17 cellular contexts compared by ENCODE assay signal in genomic region chr2:48048725-48049124, GRCh38.
"Had no signal": no experiment of that assay in that cellular context is flagged by ENCODE, and none has a peak within 500 bp of the region (broad histone marks: within the 10 kb centered on the region; RNA-seq: fewer than 3 reads in every experiment).

No MANE protein-coding gene starts in this region.

- H3K27ac Mint-ChIP-seq: activated naive CD4-positive, alpha-beta T cell treated with anti-CD3 and anti-CD28 coated beads, Interleukin-2, amount 50 U/mL, for 24 hours; activated T-cell treated with anti-CD3 and anti-CD28 coated beads, Interleukin-2, amount 50 U/mL, for 72 hours; natural killer cell treated with Interleukin-12 subunit alpha and Interleukin-12 subunit beta and Interleukin-15 and Interleukin-18, amount 100 ng/mL, for 72 hours; stimulated activated naive CD8-positive, alpha-beta T cell treated with anti-CD3 and anti-CD28 coated beads, Interleukin-15, Interleukin-2, amounts not matched to agents 100 ng/mL and 50 ng/mL, for 24 hours; T-cell had no signal

- ATAC-seq: activated T-cell treated with anti-CD3 and anti-CD28 coated beads, Interleukin-2, amount 50 U/mL, for 72 hours; esophagus mucosa; natural killer cell treated with Interleukin-12 subunit alpha and Interleukin-12 subunit beta and Interleukin-15 and Interleukin-18, amount 100 ng/mL, for 72 hours; T-cell had no signal

- DNase-seq: activated CD4-positive, alpha-beta T cell treated with anti-CD3 and anti-CD28 coated beads, Interleukin-2, amount 50 U/mL, for 1 hour; activated gamma-delta T cell; activated T-cell treated with anti-CD3 and anti-CD28 coated beads, Interleukin-2, amount 50 U/mL, for 72 hours; cerebellar nuclear complex; effector CD4-positive, alpha-beta T cell; stimulated activated CD4-positive, alpha-beta T cell treated with anti-CD3 and anti-CD28 coated beads, Interleukin-12 subunit alpha, Interleukin-12 subunit beta, amount 100 ng/mL, for 4 hours; stimulated activated CD4-positive, alpha-beta T cell treated with anti-CD3 and anti-CD28 coated beads, Interleukin-2, amount 100 ng/mL, for 24 hours; T-cell; upper lobe of left lung had no signal

- H3K4me1 Mint-ChIP-seq: activated naive CD4-positive, alpha-beta T cell treated with anti-CD3 and anti-CD28 coated beads, Interleukin-2, amount 50 U/mL, for 24 hours; T-cell had no signal

- H3K9me3 Mint-ChIP-seq: activated naive CD4-positive, alpha-beta T cell treated with anti-CD3 and anti-CD28 coated beads, Interleukin-2, amount 50 U/mL, for 24 hours; natural killer cell treated with Interleukin-12 subunit alpha and Interleukin-12 subunit beta and Interleukin-15 and Interleukin-18, amount 100 ng/mL, for 72 hours; stimulated activated naive CD8-positive, alpha-beta T cell treated with anti-CD3 and anti-CD28 coated beads, Interleukin-15, Interleukin-2, amounts not matched to agents 100 ng/mL and 50 ng/mL, for 24 hours had no signal

- H3K4me3 Mint-ChIP-seq: activated naive CD4-positive, alpha-beta T cell treated with anti-CD3 and anti-CD28 coated beads, Interleukin-2, amount 50 U/mL, for 24 hours; activated T-cell treated with anti-CD3 and anti-CD28 coated beads, Interleukin-2, amount 50 U/mL, for 72 hours; natural killer cell treated with Interleukin-12 subunit alpha and Interleukin-12 subunit beta and Interleukin-15 and Interleukin-18, amount 100 ng/mL, for 72 hours; stimulated activated naive CD8-positive, alpha-beta T cell treated with anti-CD3 and anti-CD28 coated beads, Interleukin-15, Interleukin-2, amounts not matched to agents 100 ng/mL and 50 ng/mL, for 24 hours; T-cell had no signal

- H3K4me3 ChIP-seq: breast epithelium, prostate gland, right atrium auricular region, suprapubic skin, upper lobe of left lung had no signal

- H3K27me3 ChIP-seq: breast epithelium, right atrium auricular region, suprapubic skin, upper lobe of left lung had no signal

- H3K4me1 ChIP-seq: breast epithelium, prostate gland, right atrium auricular region, upper lobe of left lung had no signal

- H3K36me3 Mint-ChIP-seq: activated naive CD4-positive, alpha-beta T cell treated with anti-CD3 and anti-CD28 coated beads, Interleukin-2, amount 50 U/mL, for 24 hours; natural killer cell treated with Interleukin-12 subunit alpha and Interleukin-12 subunit beta and Interleukin-15 and Interleukin-18, amount 100 ng/mL, for 72 hours; T-cell had no signal

- H3K36me3 ChIP-seq: breast epithelium, prostate gland, right atrium auricular region, suprapubic skin, upper lobe of left lung had no signal

- H3K27ac ChIP-seq: prostate gland, right atrium auricular region, suprapubic skin, upper lobe of left lung had no signal

- H3K9me3 ChIP-seq: breast epithelium, prostate gland, right atrium auricular region, suprapubic skin, upper lobe of left lung had no signal
